25 cellular contexts compared by ENCODE assay signal in genomic region chr7:43124388-43124787, GRCh38. TPM values are rescaled to one million over a fixed set of nuclear protein-coding genes. Genes with fewer than 3 reads are reported as not detected.
"Had no signal": no experiment of that assay in that cellular context is flagged by ENCODE, and none has a peak within 500 bp of the region (broad histone marks: within the 10 kb centered on the region; RNA-seq: fewer than 3 reads in every experiment).

No MANE protein-coding gene starts in this region.

- H3K36me3 ChIP-seq: SJSA1 had no signal

- H3K4me2 ChIP-seq: SK-N-SH had no signal

- FAIRE-seq: RCC 7860 had no signal

- H3K4me3 ChIP-seq: SJSA1 had no signal

- H3K27me3 ChIP-seq: SJSA1 had no signal

- H3K27ac ChIP-seq: SJSA1 had no signal

- ATAC-seq: T-cell had no signal

- H3K9ac ChIP-seq: SK-N-SH had no signal

- H3K9me3 ChIP-seq: SJSA1, SK-N-SH had no signal

- DNase-seq: Kasumi-1, KG1, MM.1S, NCI-H1048, NCI-H1105, NCI-H1417, NCI-H1436 treated with DMSO at 0.1 percent for 48 hours, NCI-H1694, NCI-H187 treated with DMSO at 0.1 percent for 48 hours, NCI-H2029 treated with DMSO at 0.1 percent for 48 hours, NCI-H2171 treated with DMSO at 0.1 percent for 48 hours, NCI-H345, NCI-H446 treated with DMSO at 0.1 percent for 48 hours, NCI-H510A treated with DMSO at 0.1 percent for 48 hours, NCI-H526, NCI-H748 treated with DMSO at 0.1 percent for 48 hours, Right ventricle myocardium superior, RPMI8226, SIG-M5, SK-N-SH, SW 1271, T-cell had no signal

RNA-seq across cellular contexts. Expression of gene HECW1, which starts 11.9 kb away (rescaled TPM):
- total RNA-seq: HT-29, Right ventricle myocardium superior, T-cell had no signal
- polyA plus RNA-seq: SK-N-SH had no signal
